Comparison of ENCODE assay signal across 8 cellular contexts in genomic region chr4:73653695-73654106, GRCh38. TPM values are rescaled to one million over a fixed set of nuclear protein-coding genes. Genes with fewer than 3 reads are reported as not detected.
DNase-seq lines count a peak whose midpoint lies in the region; ATAC-seq, FAIRE-seq and TF ChIP-seq lines count a peak whose summit lies in the region.

No MANE protein-coding gene starts in this region.

- 4% methylated on average over 7 of the region's 7 CpGs for WGBS in mammary epithelial cell (ENCODE audit: low coverage, missing lambda C conversion rate)
- 3% methylated on average over 7 of the region's 7 CpGs for WGBS in HepG2 (ENCODE audit: low lambda C conversion rate)
- under 1% methylated on average over 7 of the region's 7 CpGs for WGBS in suprapubic skin

- H3K9ac ChIP-seq in mammary epithelial cell (ENCODE audit: insufficient read depth, low read length) (no peak overlapping the region), HepG2 (ENCODE audit: insufficient read depth, low read depth, low read length) (no peak overlapping the region)

- TF ChIP-seq EP300 in HepG2 (IDR thresholded peaks at IDR 0.05; ENCODE audit: low read depth in 2 of 2, low read length in 2 of 2): no peak
- no peak for TF ChIP-seq EP300 in HepG2 (CRISPR knock-in tag; IDR thresholded peaks at IDR 0.05; ENCODE audit: borderline replicate concordance)
- TF ChIP-seq EP300 in suprapubic skin (IDR thresholded peaks at IDR 0.05): no peak

- CTCF ChIA-PET in activated CD4-positive, alpha-beta T cell treated with anti-CD3 and anti-CD28 coated beads for 36 hours (lab: Charles Lee): interaction anchor here (0.6 to 2.3 kb wide), 11 partner anchors 8 to 481 kb away, joined by 3 to 9 read pairs (median 3); no protein-coding TSS in a partner anchor
- CTCF ChIA-PET in mammary epithelial cell (lab: Charles Lee; ENCODE audit: low non-redundant PET): interaction anchor here (0.6 to 0.8 kb wide), 8 partner anchors 45 to 313 kb away, joined by 4 to 24 read pairs (median 7); no protein-coding TSS in a partner anchor
- CTCF ChIA-PET in HepG2 (lab: Yijun Ruan, JAX; ENCODE audit: low intra/inter-chr PET ratio, low total read pairs): interaction anchor here (0.6 to 3.8 kb wide), 5 partner anchors 60 to 342 kb away, joined by 3 to 40 read pairs (median 4); no protein-coding TSS in a partner anchor

- POLR2A ChIA-PET in activated CD4-positive, alpha-beta T cell treated with anti-CD3 and anti-CD28 coated beads for 36 hours (lab: Charles Lee): no interaction called here
- POLR2A ChIA-PET in HepG2 (lab: Yijun Ruan, JAX): no interaction called here

- no peak overlapping the region for H3K4me3 Mint-ChIP-seq in activated CD4-positive, alpha-beta T cell treated with anti-CD3 and anti-CD28 coated beads for 36 hours

- H3K79me2 ChIP-seq in mammary epithelial cell (ENCODE audit: insufficient read depth, low read length) (no peaks in the 10 kb centered on the region), HepG2 (ENCODE audit: insufficient read depth, low read length) (no peaks in the 10 kb centered on the region)

- no peak for TF ChIP-seq POLR2A in HepG2 (IDR thresholded peaks at IDR 0.05; ENCODE audit: insufficient read depth in 1 of 2, low read depth in 2 of 2, low read length in 2 of 2)
- no peak for TF ChIP-seq POLR2A in suprapubic skin (IDR thresholded peaks at IDR 0.05)

- H3K9me3 ChIP-seq in mammary epithelial cell (replicated peaks; ENCODE audit: insufficient read depth, low read length) (no peaks in the 10 kb centered on the region), HepG2 (ENCODE audit: low read length) (no peaks in the 10 kb centered on the region), suprapubic skin (no peaks in the 10 kb centered on the region)

- H3K36me3 ChIP-seq in mammary epithelial cell (ENCODE audit: insufficient read depth, low read length) (no peaks in the 10 kb centered on the region), HepG2 (replicated peaks in 1 of 2; ENCODE audit: control insufficient read depth in 1 of 2, insufficient read depth in 2 of 2, low read length in 2 of 2) (no peaks in the 10 kb centered on the region), suprapubic skin (no peaks in the 10 kb centered on the region)

- H3K27me3 ChIP-seq in mammary epithelial cell (ENCODE audit: insufficient read depth, low read length) (no peaks in the 10 kb centered on the region), HepG2 (ENCODE audit: control insufficient read depth in 1 of 2, insufficient read depth in 2 of 2, low read length in 2 of 2) (no peaks in the 10 kb centered on the region), suprapubic skin (no peaks in the 10 kb centered on the region)

- H3K4me2 ChIP-seq in mammary epithelial cell (ENCODE audit: insufficient read depth, low read depth, low read length) (no peak overlapping the region), HepG2 (ENCODE audit: low read depth, low read length) (no peak overlapping the region)

- H3K9me3 Mint-ChIP-seq in activated CD4-positive, alpha-beta T cell treated with anti-CD3 and anti-CD28 coated beads for 36 hours (ENCODE audit: low read depth): no peaks in the 10 kb centered on the region

- TF ChIP-seq RAD21 in HepG2 (CRISPR knock-in tag; IDR thresholded peaks at IDR 0.05): peak; percentile 61

- no peaks in the 10 kb centered on the region for H3K36me3 Mint-ChIP-seq in activated CD4-positive, alpha-beta T cell treated with anti-CD3 and anti-CD28 coated beads for 36 hours (ENCODE audit: low read depth)

- ATAC-seq in activated CD4-positive, alpha-beta T cell treated with anti-CD3 and anti-CD28 coated beads for 36 hours: peak; percentile 66
- ATAC-seq in GM21367 (IDR thresholded peaks at IDR 0.05; ENCODE audit: unreplicated experiment) (peak; percentile 70), HepG2 (peak; percentile 90)

- H3K4me3 ChIP-seq in mammary epithelial cell (replicated peaks in 1 of 3; ENCODE audit: insufficient read depth in 1 of 3, low read depth in 2 of 3, low read length in 3 of 3) (no peak overlapping the region), HepG2 (replicated peaks in 1 of 3; ENCODE audit: insufficient read depth in 1 of 3, low read depth in 2 of 3, low read length in 3 of 3) (no peak overlapping the region), suprapubic skin (no peak overlapping the region)

- peak; percentile 25 to 63 for TF ChIP-seq CTCF in mammary epithelial cell (conservative IDR thresholded peaks at IDR 0.05 in 1 of 2, IDR thresholded peaks at IDR 0.05 in 1 of 2; ENCODE audit: extremely low read depth in 1 of 2, insufficient read depth in 1 of 2, low read depth in 1 of 2, low read length in 2 of 2)
- peak; percentile 73 for TF ChIP-seq CTCF in HepG2 (CRISPR knock-in tag; IDR thresholded peaks at IDR 0.05)
- TF ChIP-seq CTCF in suprapubic skin (IDR thresholded peaks at IDR 0.05): peak in 1 of 2 donors; percentile 40

- FAIRE-seq in HepG2 (lab: Jason Lieb, UNC): peak; percentile 55

- no peak overlapping the region for H3K27ac ChIP-seq in mammary epithelial cell (ENCODE audit: insufficient read depth, low read depth, low read length)
- no peak overlapping the region for H3K27ac ChIP-seq in HepG2 (ENCODE audit: extremely low read length, insufficient read depth, low read length)
- H3K27ac ChIP-seq in suprapubic skin: no peak overlapping the region

- no peaks in the 10 kb centered on the region for H3K27me3 Mint-ChIP-seq in activated CD4-positive, alpha-beta T cell treated with anti-CD3 and anti-CD28 coated beads for 36 hours

- in situ Hi-C loops in mammary epithelial cell (cut with MboI; ENCODE audit: low sequenced_read_pairs in 2 of 2) (loop anchor here (10.0 kb wide), 2 partner anchors 59 to 309 kb away; no protein-coding TSS in a partner anchor), HepG2 (cut with HindIII; ENCODE audit: extremely low pct_ligation_motif_present, low pct_unique_long_range_greater_than_20kb) (loop anchor here (10.0 kb wide), 1 partner anchor 339 kb away; no protein-coding TSS in a partner anchor)

- no peaks in the 10 kb centered on the region for H4K20me1 ChIP-seq in mammary epithelial cell (ENCODE audit: insufficient read depth, low read length)
- no peaks in the 10 kb centered on the region for H4K20me1 ChIP-seq in HepG2 (ENCODE audit: insufficient read depth, low read length)

- H2AFZ ChIP-seq in mammary epithelial cell (ENCODE audit: low read depth, low read length): no peak overlapping the region
- H2AFZ ChIP-seq in HepG2 (ENCODE audit: low read length): no peak overlapping the region

- BruUV-seq in mammary epithelial cell (replicated peaks; lab: Mats Ljungman, UMichigan) (no TSS peak), HepG2 (replicated peaks; lab: Mats Ljungman, UMichigan) (no TSS peak)

- intact Hi-C loops in activated CD4-positive, alpha-beta T cell treated with anti-CD3 and anti-CD28 coated beads for 36 hours (cut with DNase I, micrococcal nuclease): loop anchor here (1.0 to 10.0 kb wide), 10 partner anchors 60 to 1329 kb away; no protein-coding TSS in a partner anchor
- intact Hi-C loops in mammary epithelial cell (cut with micrococcal nuclease) (loop anchor here (1.0 to 10.0 kb wide), 6 partner anchors 60 to 339 kb away; no protein-coding TSS in a partner anchor), HepG2 (cut with micrococcal nuclease; ENCODE audit: unreplicated experiment) (loop anchor here (1.0 to 10.0 kb wide), 5 partner anchors 60 to 341 kb away; no protein-coding TSS in a partner anchor)

- dilution Hi-C loops in mammary epithelial cell (cut with HindIII; ENCODE audit: low sequenced_read_pairs): loop anchor here (25.0 kb wide), 1 partner anchor 184 kb away; the partner anchor contains the start of gene CXCL6

- H3K27ac Mint-ChIP-seq in activated CD4-positive, alpha-beta T cell treated with anti-CD3 and anti-CD28 coated beads for 36 hours: no peak overlapping the region

- no peaks in the 10 kb centered on the region for H3K4me1 Mint-ChIP-seq in activated CD4-positive, alpha-beta T cell treated with anti-CD3 and anti-CD28 coated beads for 36 hours

- DNase-seq in activated CD4-positive, alpha-beta T cell treated with anti-CD3 and anti-CD28 coated beads for 36 hours: peak; percentile 31
- no peak for DNase-seq in activated CD4-positive, alpha-beta T cell treated with anti-CD3 and anti-CD28 coated beads, Interleukin-2, amount 50 U/mL, for 48 hours
- DNase-seq in HS-5 (ENCODE audit: low read depth) (peak; percentile 19), NCI-H774 (lab: John Stamatoyannopoulos, UW) (peak; percentile 88), mammary epithelial cell (peak; percentile 60), HepG2 (ENCODE audit: low spot score) (peak; percentile 45), suprapubic skin (ENCODE audit: low spot score in 2 of 2) (no peak)

- H3K4me1 ChIP-seq in mammary epithelial cell (ENCODE audit: insufficient read depth, low read length): peaks cover 25% of the 10 kb centered on the region
- peaks cover 1% of the 10 kb centered on the region; the same call in 1 of the 2 replicates for H3K4me1 ChIP-seq in HepG2 (ENCODE audit: insufficient read depth, low read length)
- H3K4me1 ChIP-seq in suprapubic skin: peaks cover 11% of the 10 kb centered on the region

RNA-seq across cellular contexts. Expression of gene RASSF6, which starts 33.5 kb away (rescaled TPM):
- total RNA-seq in activated CD4-positive, alpha-beta T cell treated with anti-CD3 and anti-CD28 coated beads for 36 hours: under 1 TPM in 1 of 2 experiments, not detected in 1; 0.04 TPM
- 10 to 100 TPM; 35.3 to 84.2 TPM for total RNA-seq in mammary epithelial cell
- polyA plus RNA-seq in mammary epithelial cell: 6.2 TPM
- polyA minus RNA-seq in mammary epithelial cell: 6.8 TPM
- 0.11 and 0.42 TPM in 2 replicates for total RNA-seq in HepG2 (2016; rRNA removed; fragmentation: Illumina TruSeq; extraction: Trizol)
- total RNA-seq in HepG2 (2016; cell fraction: cytosol; rRNA removed; fragmentation: Illumina TruSeq; extraction: Trizol; ENCODE audit: low read depth): not detected in 2 replicates
- total RNA-seq in HepG2 (2016; cell fraction: insoluble cytoplasmic fraction; rRNA removed; fragmentation: Illumina TruSeq; extraction: Trizol): 0.13 and 0.24 TPM in 2 replicates
- total RNA-seq in HepG2 (2016; cell fraction: membrane; rRNA removed; fragmentation: Illumina TruSeq; extraction: Trizol): 0.06 TPM in 1 of 2 replicates, not detected in the other
- total RNA-seq in HepG2 (2016; cell fraction: nucleus; rRNA removed; fragmentation: Illumina TruSeq; extraction: Trizol): 0.09 and 0.25 TPM in 2 replicates
- 0.03 and 0.04 TPM in 2 replicates for polyA plus RNA-seq in HepG2 (2011; rRNA removed)
- polyA plus RNA-seq in HepG2 (2011; cell fraction: cytosol; rRNA removed): 0.01 and 0.03 TPM in 2 replicates
- 0.03 and 0.06 TPM in 2 replicates for polyA plus RNA-seq in HepG2 (2011; cell fraction: nucleus; rRNA removed)
- polyA plus RNA-seq in HepG2 (2012): 0.03 TPM in 1 of 2 replicates, not detected in the other
- polyA plus RNA-seq in HepG2 (2016; cell fraction: cytosol; fragmentation: Illumina TruSeq; extraction: Trizol; ENCODE audit: low read depth): 0.25 TPM in 1 of 2 replicates, not detected in the other
- 0.23 and 0.33 TPM in 2 replicates for polyA plus RNA-seq in HepG2 (2016; cell fraction: insoluble cytoplasmic fraction; fragmentation: Illumina TruSeq; extraction: Trizol; ENCODE audit: low read depth)
- polyA plus RNA-seq in HepG2 (2016; cell fraction: membrane; fragmentation: Illumina TruSeq; extraction: Trizol; ENCODE audit: low read depth): 0.05 and 0.12 TPM in 2 replicates
- 0.25 and 0.49 TPM in 2 replicates for polyA plus RNA-seq in HepG2 (2016; cell fraction: nucleus; fragmentation: Illumina TruSeq; extraction: Trizol; ENCODE audit: insufficient read depth, low read depth)
- polyA minus RNA-seq in HepG2 (2011; rRNA and poly(A)+ RNA removed; ENCODE audit: low replicate concordance): 0.07 and 0.10 TPM in 2 replicates
- polyA minus RNA-seq in HepG2 (2011; cell fraction: cytosol; rRNA and poly(A)+ RNA removed): not detected in 2 replicates
- 0.26 TPM in 1 of 2 replicates, not detected in the other for polyA minus RNA-seq in HepG2 (2011; cell fraction: nucleus; rRNA and poly(A)+ RNA removed)
- 10 to 100 TPM in 3 of 4 donors, 1 to 10 TPM in 1; 6.0 to 15.6 (median 13.5) TPM for total RNA-seq in suprapubic skin

Comparison
In these comparisons a context has a peak if more than half of its experiments do, and no peak if none do; other contexts are left out.
1. DNase-seq: peak in activated CD4-positive, alpha-beta T cell treated with anti-CD3 and anti-CD28 coated beads for 36 hours (single experiment), HS-5 (single experiment), NCI-H774 (single experiment), mammary epithelial cell (single experiment) and HepG2 (single experiment); none in activated CD4-positive, alpha-beta T cell treated with anti-CD3 and anti-CD28 coated beads, Interleukin-2, amount 50 U/mL, for 48 hours (0 of 2) and suprapubic skin (0 of 2).
2. RNA of gene RASSF6, which starts 33.5 kb away (total RNA-seq): 35.3 to 84.2 TPM in mammary epithelial cell and 6.0 to 15.6 TPM in suprapubic skin; 0.06 to 0.42 TPM in HepG2 and 0.04 TPM in activated CD4-positive, alpha-beta T cell treated with anti-CD3 and anti-CD28 coated beads for 36 hours; every median in the first group is over 4 times any median in the second.
3. Peak in every context shown above with its lines, with median percentiles within 50 percentile points of each other: ATAC-seq.